1 cellular context compared by ENCODE assay signal in the genomic region with DNA sequence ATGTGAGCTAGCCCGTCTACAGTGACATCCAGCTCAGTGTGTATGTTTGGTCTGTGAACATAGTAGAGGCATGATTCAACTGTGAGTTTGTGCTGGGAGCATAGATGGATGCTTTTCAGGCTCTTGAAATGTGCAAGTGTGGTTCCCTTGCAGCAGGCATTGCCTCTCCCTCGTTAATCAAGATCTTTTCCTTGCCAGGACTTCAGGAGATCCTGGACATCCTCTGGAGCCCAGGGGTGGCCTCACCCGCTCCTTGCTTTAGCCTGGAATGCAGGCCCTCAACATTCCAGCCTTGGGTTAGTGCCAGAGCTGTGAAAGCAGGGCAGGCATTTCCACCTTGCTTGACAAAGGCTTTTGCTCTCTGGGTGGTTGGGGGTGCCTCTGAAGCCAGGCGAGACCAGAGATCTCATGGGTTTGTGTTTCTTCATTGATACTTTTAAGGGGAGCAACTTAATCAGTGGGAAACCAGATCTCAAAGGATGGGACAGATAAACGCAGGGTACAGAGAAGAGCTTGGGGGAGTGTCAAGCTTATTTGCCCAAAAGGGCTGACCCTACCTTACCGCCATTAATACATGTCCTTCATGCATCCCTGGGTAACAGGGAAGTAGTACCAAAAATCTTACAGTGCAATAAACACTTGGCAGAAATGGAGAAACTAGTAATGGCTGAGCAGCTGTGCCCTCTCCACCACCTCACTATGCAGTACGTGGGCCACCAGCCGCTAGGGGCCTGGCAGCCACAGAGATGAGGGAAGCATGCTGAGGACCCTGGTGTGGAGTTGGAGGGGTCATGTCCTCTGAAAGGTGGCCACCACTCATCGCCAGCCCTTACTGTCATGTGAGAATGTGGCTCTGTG.
TF ChIP-seq lines count a peak whose summit lies in the region.

No MANE protein-coding gene starts in this region.

TF ChIP-seq in IMR-90, 13 proteins besides CTCF, POLR2A, EP300 and RAD21 (continued from another document):
- TF ChIP-seq, protein P1, sequence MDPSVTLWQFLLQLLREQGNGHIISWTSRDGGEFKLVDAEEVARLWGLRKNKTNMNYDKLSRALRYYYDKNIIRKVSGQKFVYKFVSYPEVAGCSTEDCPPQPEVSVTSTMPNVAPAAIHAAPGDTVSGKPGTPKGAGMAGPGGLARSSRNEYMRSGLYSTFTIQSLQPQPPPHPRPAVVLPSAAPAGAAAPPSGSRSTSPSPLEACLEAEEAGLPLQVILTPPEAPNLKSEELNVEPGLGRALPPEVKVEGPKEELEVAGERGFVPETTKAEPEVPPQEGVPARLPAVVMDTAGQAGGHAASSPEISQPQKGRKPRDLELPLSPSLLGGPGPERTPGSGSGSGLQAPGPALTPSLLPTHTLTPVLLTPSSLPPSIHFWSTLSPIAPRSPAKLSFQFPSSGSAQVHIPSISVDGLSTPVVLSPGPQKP (IDR thresholded peaks at IDR 0.05; ENCODE audit: borderline replicate concordance, low read depth, low read length), result no peak
- TF ChIP-seq MAFK (IDR thresholded peaks at IDR 0.05; ENCODE audit: low read depth, low read length) (no peak), CHD1 (IDR thresholded peaks at IDR 0.05; ENCODE audit: low read depth, low read length) (no peak), CEBPB (IDR thresholded peaks at IDR 0.05; ENCODE audit: low read depth, low read length) (0 out of 2 replicates have a peak, but pooled peaks have one; percentile 16), RFX5 (IDR thresholded peaks at IDR 0.05; ENCODE audit: low read depth, low read length) (no peak), NFE2L2 (IDR thresholded peaks at IDR 0.05; ENCODE audit: low read depth, low read length) (no peak), FOS (IDR thresholded peaks at IDR 0.05; ENCODE audit: low read depth, low read length) (peak; percentile 68), MAZ (IDR thresholded peaks at IDR 0.05; ENCODE audit: borderline replicate concordance, low read depth, low read length) (no peak), SMC3 (IDR thresholded peaks at IDR 0.05; ENCODE audit: low read depth, low read length) (no peak)
